Comparison of ENCODE assay signal across 28 cellular contexts in genomic region chr2:70747284-70747683, GRCh38. TPM values are rescaled to one million over a fixed set of nuclear protein-coding genes. Genes with fewer than 3 reads are reported as not detected.
A peak's percentile ranks its signal among the peaks of the same experiment; 100 is the strongest.
DNase-seq lines count a peak whose midpoint lies in the region; ATAC-seq, FAIRE-seq and TF ChIP-seq lines count a peak whose summit lies in the region.
"Had no signal": no experiment of that assay in that cellular context is flagged by ENCODE, and none has a peak within 500 bp of the region (broad histone marks: within the 10 kb centered on the region; RNA-seq: fewer than 3 reads in every experiment).

No MANE protein-coding gene starts in this region.

- ATAC-seq in GM12878, result no peak
- no peak for ATAC-seq in memory B cell (ENCODE audit: low read depth)

- H3K4me1 ChIP-seq in H9 (ENCODE audit: insufficient read depth, low read length), result peaks cover 21% of the 10 kb centered on the region
- peaks cover 3% of the 10 kb centered on the region; the same call in 1 of the 2 replicates for H3K4me1 ChIP-seq in HEK293 (ENCODE audit: control insufficient read depth, insufficient read depth, low read length)
- no peaks in the 10 kb centered on the region for H3K4me1 ChIP-seq in GM12878 (ENCODE audit: control insufficient read depth, insufficient read depth, low read length)
- H3K4me1 ChIP-seq: Caco-2 had no signal

- TF ChIP-seq CTCF in H9 (conservative IDR thresholded peaks at IDR 0.05) (no peak), HEK293 (tag by site-specific recombination; IDR thresholded peaks at IDR 0.05) (no peak), GM12878 (IDR thresholded peaks at IDR 0.05 in 2 of 3, conservative IDR thresholded peaks at IDR 0.05 in 1 of 3; ENCODE audit: control insufficient read depth in 2 of 3, extremely low read depth in 1 of 3, insufficient read depth in 1 of 3, low read depth in 3 of 3, low read length in 3 of 3) (no peak)

- no peak overlapping the region for H2BK15ac ChIP-seq in H9 (ENCODE audit: low read depth, low read length)

- H4K8ac ChIP-seq in H9 (replicated peaks; ENCODE audit: insufficient read length, low read depth, low read length), result no peak overlapping the region

- no peak overlapping the region for H3K9ac ChIP-seq in H9 (ENCODE audit: extremely low read depth, insufficient read length, low read length)
- H3K9ac ChIP-seq in GM12878 (ENCODE audit: control insufficient read depth, insufficient read depth, low read length), result no peak overlapping the region
- H3K9ac ChIP-seq: BLaER1 treated with 17β-estradiol and CSF1 and Interleukin-3, amounts not matched to agents 10 nM and 100 nM; GM23248 had no signal

- H3K36me3 ChIP-seq in HEK293 (ENCODE audit: control insufficient read depth in 2 of 2, insufficient read depth in 1 of 2, low read length in 2 of 2) (no peaks in the 10 kb centered on the region), GM12878 (ENCODE audit: control insufficient read depth in 2 of 2, insufficient read depth in 2 of 2, low read length in 1 of 2) (no peaks in the 10 kb centered on the region)
- H3K36me3 ChIP-seq: MG63 had no signal

- POLR2A ChIA-PET in HEK293 (lab: Yijun Ruan, JAX), result no interaction called here
- POLR2A ChIA-PET in GM12878 (lab: Charles Lee), result no interaction called here

- H2BK12ac ChIP-seq in H9 (ENCODE audit: insufficient read length, low read depth, low read length), result no peak overlapping the region

- H3K4ac ChIP-seq in H9 (ENCODE audit: low read depth, low read length), result no peak overlapping the region

- H2AFZ ChIP-seq in H9 (ENCODE audit: low read length), result no peak overlapping the region
- H2AFZ ChIP-seq in GM12878 (ENCODE audit: control insufficient read depth, low read depth, low read length), result no peak overlapping the region
- H2AFZ ChIP-seq: GM23248, PC-9 had no signal

- RAD21 ChIA-PET in GM12878 (lab: Charles Lee; ENCODE audit: unreplicated experiment), result no interaction called here

- H3K27me3 ChIP-seq in H9 (ENCODE audit: insufficient read depth, low read length) (no peaks in the 10 kb centered on the region), GM12878 (replicated peaks in 1 of 2; ENCODE audit: control insufficient read depth in 2 of 2, insufficient read depth in 2 of 2, low read length in 1 of 2) (no peaks in the 10 kb centered on the region; a peak in 1 of 4 replicates)
- H3K27me3 ChIP-seq: BLaER1 treated with 17β-estradiol and CSF1 and Interleukin-3, amounts not matched to agents 10 nM and 100 nM; MG63 had no signal

- intact Hi-C loops in GM12878 (cut with micrococcal nuclease; ENCODE audit: unreplicated experiment) (no loop called here), cardiac septum (cut with DNase I) (no loop called here)

- FAIRE-seq in GM12878 (lab: Jason Lieb, UNC), result no peak
- FAIRE-seq: GM12891 had no signal

- no peak overlapping the region for H3T11ph ChIP-seq in H9 (ENCODE audit: low read length)

- H2AK5ac ChIP-seq in H9 (ENCODE audit: insufficient read length, low read length), result no peak overlapping the region

- H3K4me2 ChIP-seq in H9 (ENCODE audit: insufficient read depth, insufficient read length, low read length), result no peak overlapping the region
- H3K4me2 ChIP-seq in GM12878 (ENCODE audit: control insufficient read depth, insufficient read depth), result no peak overlapping the region
- H3K4me2 ChIP-seq: PC-9 had no signal

- H3K27me3 Mint-ChIP-seq in H9 (ENCODE audit: low read depth), result no peaks in the 10 kb centered on the region
- peaks cover 3% of the 10 kb centered on the region for H3K27me3 Mint-ChIP-seq in memory B cell

- no peak overlapping the region for H4K91ac ChIP-seq in H9 (ENCODE audit: insufficient read length, low read depth, low read length)

- DNase-seq in H9, result no peak
- no peak for DNase-seq in GM12878 (ENCODE audit: low read depth, low spot score)
- DNase-seq in memory B cell (ENCODE audit: low spot score in 2 of 2), result no peak
- no peak for DNase-seq in AML-193 (lab: John Stamatoyannopoulos, UW)
- no peak for DNase-seq in cardiac septum (ENCODE audit: low spot score)
- no peak for DNase-seq in SIG-M5 (lab: John Stamatoyannopoulos, UW)
- DNase-seq: ACHN; Caco-2; CD4-positive, alpha-beta memory T cell; DMS 273 treated with DMSO at 0.1 percent for 48 hours; DND-41; GM23248; HCEC 1CT; MG63; NCI-H1092; NCI-H1436; NCI-H187 treated with DMSO at 0.1 percent for 48 hours; NCI-H2107; NCI-H748 treated with DMSO at 0.1 percent for 48 hours; PC-9; RPMI8226; SHP77 had no signal

- H4K20me1 ChIP-seq in H9 (ENCODE audit: control insufficient read depth, insufficient read depth, insufficient read length) (peaks cover 3% of the 10 kb centered on the region), GM12878 (ENCODE audit: control insufficient read depth, insufficient read depth) (no peaks in the 10 kb centered on the region)

- H4K5ac ChIP-seq in H9 (ENCODE audit: insufficient read length, low read depth, low read length), result peak overlapping the region; percentile 39

- H3K79me2 ChIP-seq in H9 (ENCODE audit: insufficient read depth, low read length), result peaks cover 60% of the 10 kb centered on the region; the same call in 1 of the 2 replicates
- H3K79me2 ChIP-seq in GM12878 (ENCODE audit: control insufficient read depth, insufficient read depth, low read length), result no peaks in the 10 kb centered on the region

- no peak for TF ChIP-seq EP300 in GM12878 (IDR thresholded peaks at IDR 0.05; ENCODE audit: borderline replicate concordance in 1 of 2, control insufficient read depth in 1 of 2, low read depth in 2 of 2, low read length in 2 of 2)

- in situ Hi-C loops in GM12878 (cut with MboI), result no loop called here

- no peak for TF ChIP-seq RAD21 in GM12878 (IDR thresholded peaks at IDR 0.05; ENCODE audit: insufficient read depth, low read depth, low read length)

- H3K18ac ChIP-seq in H9 (ENCODE audit: insufficient read length, low read depth, low read length), result no peak overlapping the region

- H3K27ac ChIP-seq in H9 (ENCODE audit: insufficient read length, low read depth, low read length) (no peak overlapping the region), HEK293 (ENCODE audit: extremely low read depth, low read depth, low read length) (no peak overlapping the region), GM12878 (ENCODE audit: control insufficient read depth, insufficient read depth) (no peak overlapping the region)
- H3K27ac ChIP-seq: BLaER1 treated with 17β-estradiol and CSF1 and Interleukin-3, amounts not matched to agents 10 nM and 100 nM; GM23248; PC-9; SK-N-MC had no signal

- H3K27ac Mint-ChIP-seq in H9 (peak overlapping the region in 1 of 3 experiments; percentile 80; a peak in 1 of 7 replicates), memory B cell (peak overlapping the region; percentile 7)
- H3K27ac Mint-ChIP-seq: CD4-positive, alpha-beta memory T cell had no signal

- no peak overlapping the region for H2BK20ac ChIP-seq in H9 (ENCODE audit: low read depth, low read length, poor library complexity, severe bottlenecking)

- peaks cover 3% of the 10 kb centered on the region for H3K79me1 ChIP-seq in H9 (ENCODE audit: insufficient read depth, low read depth, low read length, poor library complexity, severe bottlenecking)

- H3K4me1 Mint-ChIP-seq in H9 (peaks cover 49 to 56% of the 10 kb centered on the region in 2 experiments), memory B cell (peaks cover 19% of the 10 kb centered on the region)
- H3K4me1 Mint-ChIP-seq: CD4-positive, alpha-beta memory T cell had no signal

- TF ChIP-seq POLR2A in GM12878 (IDR thresholded peaks at IDR 0.05; ENCODE audit: low read depth, low read length), result no peak

- no peak overlapping the region for H2BK120ac ChIP-seq in H9 (ENCODE audit: low read depth, low read length, poor library complexity, severe bottlenecking)

- H3K9me3 Mint-ChIP-seq in H9, result peaks cover 0 to 3% of the 10 kb centered on the region in 2 experiments; a peak in 1 of 5 replicates
- H3K9me3 Mint-ChIP-seq in memory B cell, result peaks cover 5% of the 10 kb centered on the region

- CTCF ChIA-PET in HEK293 (lab: Yijun Ruan, JAX) (interaction anchor here (0.6 kb wide), 1 partner anchor 46 kb away, joined by 3 read pairs; no protein-coding TSS in a partner anchor), GM12878 (lab: Yijun Ruan, JAX) (no interaction called here)

- no CpG with 5 or more reads among the region's 3 CpGs for WGBS in H9 (ENCODE audit: extremely low coverage, insufficient read length, low lambda C conversion rate)
- 54% methylated on average over 3 of the region's 3 CpGs for WGBS in GM12878 (ENCODE audit: insufficient coverage, insufficient replicate concordance, low lambda C conversion rate, missing lambda C conversion rate)

- H3K4me3 Mint-ChIP-seq in H9 (peak overlapping the region in 1 of 2 experiments; percentile 61; a peak in 3 of 5 replicates), memory B cell (no peak overlapping the region)
- H3K4me3 Mint-ChIP-seq: CD4-positive, alpha-beta memory T cell had no signal

- H3K23ac ChIP-seq in H9 (ENCODE audit: insufficient read length, low read depth, low read length), result no peak overlapping the region

- BruUV-seq in GM12878 (replicated peaks; lab: Mats Ljungman, UMichigan), result no TSS peak

- SMC1A ChIA-PET in GM12878 (lab: Charles Lee; ENCODE audit: uncharacterized antibody, unreplicated experiment), result interaction anchor here (1.6 kb wide), 1 partner anchor 66 kb away, joined by 4 read pairs; no protein-coding TSS in a partner anchor

- no peaks in the 10 kb centered on the region for H3K23me2 ChIP-seq in H9 (ENCODE audit: insufficient read length, low read depth, low read length, poor library complexity, severe bottlenecking)

- H3K9me3 ChIP-seq in H9 (ENCODE audit: control insufficient read depth, low read depth, low read length) (no peaks in the 10 kb centered on the region), HEK293 (ENCODE audit: control insufficient read depth, insufficient read depth, low read depth, low read length) (no peaks in the 10 kb centered on the region), GM12878 (replicated peaks; ENCODE audit: control insufficient read depth, insufficient read depth, low read length) (no peaks in the 10 kb centered on the region)
- H3K9me3 ChIP-seq: Caco-2, MG63 had no signal

- no peak overlapping the region for H2BK5ac ChIP-seq in H9 (ENCODE audit: insufficient read length, low read length)

- H3K4me3 ChIP-seq in HEK293 (ENCODE audit: low read depth, low read length), result no peak overlapping the region
- H3K4me3 ChIP-seq in GM12878, result no peak overlapping the region
- H3K4me3 ChIP-seq: BLaER1 treated with 17β-estradiol and CSF1 and Interleukin-3, amounts not matched to agents 10 nM and 100 nM; GM23248; MG63; PC-9; SK-N-MC had no signal

- H3K36me3 Mint-ChIP-seq in H9 (ENCODE audit: insufficient read depth in 1 of 3, low read depth in 3 of 3) (peaks cover 8 to 13% (median 10%) of the 10 kb centered on the region in 3 experiments; a peak in 6 of 7 replicates), memory B cell (peaks cover 15% of the 10 kb centered on the region)
- H3K36me3 Mint-ChIP-seq: CD4-positive, alpha-beta memory T cell had no signal

- H3K56ac ChIP-seq in H9 (ENCODE audit: insufficient read length, low read depth, low read length), result no peak overlapping the region

- H3K14ac ChIP-seq in H9 (ENCODE audit: insufficient read depth, low read length), result no peak overlapping the region

RNA-seq across cellular contexts. Expression of gene ADD2, which starts 20.7 kb away (rescaled TPM):
- total RNA-seq in H9 (2021) (124 TPM in 2 replicates), GM12878 (2014; rRNA removed) (not detected in 2 replicates), GM12878 (2014; rRNA removed; fragmentation: Illumina TruSeq; extraction: Trizol) (not detected in 2 replicates), GM12878 (2021) (0.08 and 0.19 TPM in 2 replicates), cardiac septum (1.6 TPM)
- not detected in 2 replicates for total RNA-seq in GM12878 (2013; cell fraction: nucleolus; rRNA removed)
- polyA plus RNA-seq in GM12878 (2011; ENCODE audit: low read depth), result not detected
- polyA plus RNA-seq in GM12878 (2011; rRNA removed) (not detected in 2 replicates), GM12878 (2014; fragmentation: Illumina TruSeq; extraction: Trizol) (not detected in 2 replicates), GM12878 (2014; fragmentation: Nextera tagmentation; extraction: Ambion mirVana) (not detected), GM12878 (2014; rRNA removed) (not detected in 2 replicates), GM12878 (2016; fragmentation: Nextera tagmentation; extraction: Ambion mirVana) (under 1 TPM; 0.05 to 0.13 TPM)
- polyA plus RNA-seq in GM12878 (2011; cell fraction: cytosol; rRNA removed), result 0.03 and 0.17 TPM in 2 replicates
- 0.07 TPM in 1 of 2 replicates, not detected in the other for polyA plus RNA-seq in GM12878 (2011; cell fraction: nucleus; rRNA removed)
- polyA plus RNA-seq in GM12878 (2012), result not detected in 2 replicates
- polyA minus RNA-seq in GM12878 (2011; rRNA and poly(A)+ RNA removed), result 0.15 and 0.22 TPM in 2 replicates
- polyA minus RNA-seq in GM12878 (2011; cell fraction: cytosol; rRNA and poly(A)+ RNA removed), result not detected in 2 replicates
- under 0.01 TPM in 1 of 2 replicates, not detected in the other for polyA minus RNA-seq in GM12878 (2011; cell fraction: nucleus; rRNA and poly(A)+ RNA removed)
- total RNA-seq: Caco-2, GM23248, LHCN-M2 had no signal
- polyA plus RNA-seq: GM23248 had no signal

RNA-seq across cellular contexts. Expression of gene FIGLA, which starts 43.2 kb away (rescaled TPM):
- total RNA-seq in H9 (2021), result not detected in 2 replicates
- total RNA-seq in GM12878 (2013; cell fraction: nucleolus; rRNA removed), result not detected in 2 replicates
- total RNA-seq in GM12878 (2014; rRNA removed), result not detected in 2 replicates
- total RNA-seq in GM12878 (2014; rRNA removed; fragmentation: Illumina TruSeq; extraction: Trizol), result not detected in 2 replicates
- total RNA-seq in GM12878 (2021), result not detected in 2 replicates
- not detected for polyA plus RNA-seq in GM12878 (2011; ENCODE audit: low read depth)
- not detected in 2 replicates for polyA plus RNA-seq in GM12878 (2011; rRNA removed)
- polyA plus RNA-seq in GM12878 (2011; cell fraction: cytosol; rRNA removed), result not detected in 2 replicates
- polyA plus RNA-seq in GM12878 (2011; cell fraction: nucleus; rRNA removed), result not detected in 2 replicates
- polyA plus RNA-seq in GM12878 (2012), result not detected in 2 replicates
- not detected in 2 replicates for polyA plus RNA-seq in GM12878 (2014; fragmentation: Illumina TruSeq; extraction: Trizol)
- polyA plus RNA-seq in GM12878 (2014; fragmentation: Nextera tagmentation; extraction: Ambion mirVana), result not detected
- polyA plus RNA-seq in GM12878 (2014; rRNA removed), result not detected in 2 replicates
- polyA plus RNA-seq in GM12878 (2016; fragmentation: Nextera tagmentation; extraction: Ambion mirVana), result not detected
- not detected in 2 replicates for polyA minus RNA-seq in GM12878 (2011; rRNA and poly(A)+ RNA removed)
- polyA minus RNA-seq in GM12878 (2011; cell fraction: cytosol; rRNA and poly(A)+ RNA removed), result not detected in 2 replicates
- not detected in 2 replicates for polyA minus RNA-seq in GM12878 (2011; cell fraction: nucleus; rRNA and poly(A)+ RNA removed)
- total RNA-seq in cardiac septum, result not detected
- total RNA-seq: Caco-2; CD4-positive, alpha-beta memory T cell; GM23248; LHCN-M2; NCI-H460; PC-9 had no signal
- polyA plus RNA-seq: CD4-positive, alpha-beta memory T cell; GM23248 had no signal

Comparison
In these comparisons a context has a peak if more than half of its experiments do, and no peak if none do; other contexts are left out.
1. RNA of gene ADD2, which starts 20.7 kb away (total RNA-seq): 124 TPM in H9; 1.6 TPM in cardiac septum (single experiment) and 0.08 to 0.19 TPM in GM12878; every median in the first group is over 10 times any median in the second.